Comparison of ENCODE assay signal across 30 cellular contexts in genomic region chr11:65219930-65220213, GRCh38. TPM values are rescaled to one million over a fixed set of nuclear protein-coding genes. Genes with fewer than 3 reads are reported as not detected.
DNase-seq lines count a peak whose midpoint lies in the region; ATAC-seq and TF ChIP-seq lines count a peak whose summit lies in the region.
"Had no signal": no experiment of that assay in that cellular context is flagged by ENCODE, and none has a peak within 500 bp of the region (broad histone marks: within the 10 kb centered on the region; RNA-seq: fewer than 3 reads in every experiment).

No MANE protein-coding gene starts in this region.

- no peak overlapping the region for H3K4me3 ChIP-seq in AG09309 (ENCODE audit: control insufficient read depth, low read depth, low read length)
- H3K4me3 ChIP-seq in foreskin fibroblast (ENCODE audit: low read depth in 1 of 2, low read length in 2 of 2): no peak overlapping the region
- no peak overlapping the region for H3K4me3 ChIP-seq in ascending aorta
- H3K4me3 ChIP-seq in CD8-positive, alpha-beta T cell (ENCODE audit: low read depth, low read length): no peak overlapping the region
- H3K4me3 ChIP-seq: breast epithelium, coronary artery, ovary, sigmoid colon, suprapubic skin, vagina had no signal

- CTCF ChIA-PET in CD8-positive, alpha-beta T cell (lab: Charles Lee): interaction anchor here (3.3 kb wide), 1 partner anchor 95 kb away, joined by 10 read pairs; the partner anchor contains the start of gene CDC42EP2

- peaks cover 16% of the 10 kb centered on the region for H3K4me1 Mint-ChIP-seq in CD8-positive, alpha-beta T cell (ENCODE audit: low read depth)

- POLR2A ChIA-PET in CD8-positive, alpha-beta T cell (lab: Charles Lee): no interaction called here

- H3K36me3 Mint-ChIP-seq in CD8-positive, alpha-beta T cell: no peaks in the 10 kb centered on the region
- H3K36me3 Mint-ChIP-seq: T-cell had no signal

- no peak overlapping the region for H3K4me3 Mint-ChIP-seq in CD8-positive, alpha-beta T cell
- H3K4me3 Mint-ChIP-seq: activated CD4-positive, alpha-beta T cell treated with anti-CD3 and anti-CD28 coated beads, Interleukin-2, amount 10 ng/mL, durations not matched to agents 7 days and 5 days; CD8-positive, alpha-beta memory T cell; H9; stimulated activated effector memory CD8-positive, alpha-beta T cell treated with anti-CD3 and anti-CD28 coated beads, Interleukin-12 subunit alpha, Interleukin-12 subunit beta, amount 100 ng/mL, for 72 hours; T-cell had no signal

- no peaks in the 10 kb centered on the region for H3K9me3 ChIP-seq in ascending aorta
- H3K9me3 ChIP-seq in CD8-positive, alpha-beta T cell (ENCODE audit: low read length): no peaks in the 10 kb centered on the region
- H3K9me3 ChIP-seq: breast epithelium, ovary, sigmoid colon, suprapubic skin, vagina had no signal

- no peak overlapping the region for H3K27ac Mint-ChIP-seq in CD8-positive, alpha-beta T cell
- H3K27ac Mint-ChIP-seq: activated CD4-positive, alpha-beta T cell treated with anti-CD3 and anti-CD28 coated beads, Interleukin-2, amount 10 ng/mL, durations not matched to agents 7 days and 5 days; naive thymus-derived CD4-positive, alpha-beta T cell; stimulated activated effector memory CD8-positive, alpha-beta T cell treated with anti-CD3 and anti-CD28 coated beads, Interleukin-12 subunit alpha, Interleukin-12 subunit beta, amount 100 ng/mL, for 72 hours; T-cell had no signal

- TF ChIP-seq CTCF in AG09309 (IDR thresholded peaks at IDR 0.05; ENCODE audit: control insufficient read depth, insufficient read depth, low read depth, low read length, missing control alignments) (no peak), VCaP (conservative IDR thresholded peaks at IDR 0.05) (no peak), foreskin fibroblast (IDR thresholded peaks at IDR 0.05; ENCODE audit: low read depth, low read length) (no peak), ascending aorta (IDR thresholded peaks at IDR 0.05) (no peak)
- TF ChIP-seq CTCF in CD8-positive, alpha-beta T cell (IDR thresholded peaks at IDR 0.05): no peak

- ATAC-seq in CD8-positive, alpha-beta T cell: no peak
- ATAC-seq: left cardiac atrium; naive thymus-derived CD4-positive, alpha-beta T cell; Right ventricle myocardium inferior; stimulated activated effector memory CD8-positive, alpha-beta T cell treated with anti-CD3 and anti-CD28 coated beads, Interleukin-12 subunit alpha, Interleukin-12 subunit beta, amount 100 ng/mL, for 72 hours; T-cell had no signal

- H3K27ac ChIP-seq in VCaP (peak overlapping the region; percentile 49), ascending aorta (no peak overlapping the region)
- H3K27ac ChIP-seq in CD8-positive, alpha-beta T cell (ENCODE audit: low read depth, low read length): no peak overlapping the region
- H3K27ac ChIP-seq: coronary artery, ovary, sigmoid colon, suprapubic skin, vagina had no signal

- H3K27me3 Mint-ChIP-seq in CD8-positive, alpha-beta T cell (ENCODE audit: low read depth): no peaks in the 10 kb centered on the region
- H3K27me3 Mint-ChIP-seq: activated CD4-positive, alpha-beta T cell treated with anti-CD3 and anti-CD28 coated beads, Interleukin-2, amount 10 ng/mL, durations not matched to agents 7 days and 5 days had no signal

- H3K4me1 ChIP-seq in ascending aorta: peaks cover 0 to under 1% of the 10 kb centered on the region in 2 donors
- peaks cover under 1% of the 10 kb centered on the region for H3K4me1 ChIP-seq in CD8-positive, alpha-beta T cell (ENCODE audit: insufficient read depth, low read length)

- DNase-seq in AG09309 (ENCODE audit: low read depth): peak; percentile 45
- peak; percentile 83 for DNase-seq in GM03348 (ENCODE audit: low spot score)
- peak; percentile 56 to 84 for DNase-seq in foreskin fibroblast
- DNase-seq in ascending aorta (ENCODE audit: low spot score in 2 of 2): no peak
- no peak for DNase-seq in CD8-positive, alpha-beta T cell
- no peak for DNase-seq in kidney glomerular epithelial cell (lab: John Stamatoyannopoulos, UW)
- DNase-seq in OCI-M1 (lab: John Stamatoyannopoulos, UW): no peak
- DNase-seq: activated CD4-positive, alpha-beta T cell treated with anti-CD3 and anti-CD28 coated beads, Interleukin-2, amount 10 ng/mL, durations not matched to agents 7 days and 5 days; activated gamma-delta T cell; CD8-positive, alpha-beta memory T cell; DMS79 treated with DMSO at 0.1 percent for 48 hours; Karpas-422; left cardiac atrium; NCI-H1105; NCI-H524; ovary; sigmoid colon; T-cell had no signal

- H3K9me3 Mint-ChIP-seq in CD8-positive, alpha-beta T cell: no peaks in the 10 kb centered on the region
- H3K9me3 Mint-ChIP-seq: activated CD4-positive, alpha-beta T cell treated with anti-CD3 and anti-CD28 coated beads, Interleukin-2, amount 10 ng/mL, durations not matched to agents 7 days and 5 days; CD8-positive, alpha-beta memory T cell; T-cell had no signal

- intact Hi-C loops in ascending aorta (cut with DNase I): no loop called here
- intact Hi-C loops in CD8-positive, alpha-beta T cell (cut with DNase I, micrococcal nuclease): no loop called here

- no peaks in the 10 kb centered on the region for H3K27me3 ChIP-seq in ascending aorta
- no peaks in the 10 kb centered on the region for H3K27me3 ChIP-seq in CD8-positive, alpha-beta T cell (ENCODE audit: insufficient read depth, low read length)
- H3K27me3 ChIP-seq: breast epithelium, ovary, sigmoid colon, suprapubic skin, vagina had no signal

- no peaks in the 10 kb centered on the region for H3K36me3 ChIP-seq in ascending aorta
- H3K36me3 ChIP-seq in CD8-positive, alpha-beta T cell (ENCODE audit: insufficient read depth, low read length): no peaks in the 10 kb centered on the region
- H3K36me3 ChIP-seq: breast epithelium, ovary, sigmoid colon, vagina had no signal

RNA-seq across cellular contexts. Expression of gene CAPN1, which starts 38.1 kb away (rescaled TPM):
- total RNA-seq in ascending aorta: 239 TPM
- total RNA-seq in CD8-positive, alpha-beta T cell: 10 to 100 TPM; 61.8 to 63.8 TPM

RNA-seq across cellular contexts. Expression of gene POLA2, which starts 41.9 kb away (rescaled TPM):
- 27.4 TPM for total RNA-seq in ascending aorta
- total RNA-seq in CD8-positive, alpha-beta T cell: 1 to 10 TPM; 8.5 to 9.3 TPM

RNA-seq across cellular contexts. Expression of gene SPDYC, which starts 49.8 kb away (rescaled TPM):
- not detected for total RNA-seq in ascending aorta
- total RNA-seq in CD8-positive, alpha-beta T cell: not detected
- total RNA-seq: A673; activated CD4-positive, alpha-beta T cell treated with anti-CD3 and anti-CD28 coated beads, Interleukin-2, amount 10 ng/mL, durations not matched to agents 7 days and 5 days; breast epithelium; CD8-positive, alpha-beta memory T cell; HT1080; left cardiac atrium; mesenteric fat pad; naive thymus-derived CD4-positive, alpha-beta T cell; ovary; Right ventricle myocardium inferior; sigmoid colon; suprapubic skin; T-cell; vagina had no signal

Comparison
In these comparisons a context has a peak if more than half of its experiments do, and no peak if none do; other contexts are left out.
1. DNase-seq: peak in AG09309 (single experiment), GM03348 (single experiment) and foreskin fibroblast (2 of 2); none in ascending aorta (0 of 2), CD8-positive, alpha-beta T cell (0 of 7), kidney glomerular epithelial cell (single experiment) and OCI-M1 (single experiment).